Comparison of ENCODE assay signal across 13 cellular contexts in genomic region chr1:154940880-154941228, GRCh38. TPM values are rescaled to one million over a fixed set of nuclear protein-coding genes. Genes with fewer than 3 reads are reported as not detected.
A peak's percentile ranks its signal among the peaks of the same experiment; 100 is the strongest.
DNase-seq lines count a peak whose midpoint lies in the region; ATAC-seq, FAIRE-seq and TF ChIP-seq lines count a peak whose summit lies in the region.
"Had no signal": no experiment of that assay in that cellular context is flagged by ENCODE, and none has a peak within 500 bp of the region (broad histone marks: within the 10 kb centered on the region; RNA-seq: fewer than 3 reads in every experiment).

No MANE protein-coding gene starts in this region.

- intact Hi-C loops in cardiac septum (cut with DNase I), result no loop called here

- H3K4me3 Mint-ChIP-seq in activated T-helper 17 cell treated with anti-CD3 and anti-CD28 coated beads, Interleukin-2, amount 50 U/mL, for 72 hours, result peak overlapping the region; percentile 76
- H3K4me3 Mint-ChIP-seq in naive B cell, result peak overlapping the region in 6 of 8 donors; percentile 41 to 72 (median 54)

- H3K27ac Mint-ChIP-seq in activated T-helper 17 cell treated with anti-CD3 and anti-CD28 coated beads, Interleukin-2, amount 50 U/mL, for 72 hours, result peak overlapping the region; percentile 85
- H3K27ac Mint-ChIP-seq in naive B cell, result peak overlapping the region in 3 of 6 donors; percentile 56 to 84 (median 80)

- no peaks in the 10 kb centered on the region for H3K27me3 Mint-ChIP-seq in activated T-helper 17 cell treated with anti-CD3 and anti-CD28 coated beads, Interleukin-2, amount 50 U/mL, for 72 hours
- H3K27me3 Mint-ChIP-seq in naive B cell, result no peaks in the 10 kb centered on the region

- H3K4me1 ChIP-seq in BLaER1, result peaks cover 89% of the 10 kb centered on the region

- peak; percentile 24 for ATAC-seq in activated T-helper 17 cell treated with anti-CD3 and anti-CD28 coated beads, Interleukin-2, amount 50 U/mL, for 72 hours (replicated peaks)
- ATAC-seq in naive B cell (ENCODE audit: low read depth in 2 of 2) (no peak), GM18520 (IDR thresholded peaks at IDR 0.05; ENCODE audit: unreplicated experiment) (no peak)
- ATAC-seq: left colon had no signal

- no peak for TF ChIP-seq POLR2A in GM12892 (IDR thresholded peaks at IDR 0.05; ENCODE audit: low read depth, low read length)

- no peaks in the 10 kb centered on the region for H3K27me3 ChIP-seq in BLaER1

- H3K9ac ChIP-seq in BLaER1, result peak overlapping the region; percentile 57; the same call in 1 of the 2 replicates

- no peak overlapping the region for H3K4me3 ChIP-seq in BLaER1
- H3K4me3 ChIP-seq: HAP-1 had no signal

- peaks cover 43% of the 10 kb centered on the region for H3K4me1 Mint-ChIP-seq in activated T-helper 17 cell treated with anti-CD3 and anti-CD28 coated beads, Interleukin-2, amount 50 U/mL, for 72 hours
- H3K4me1 Mint-ChIP-seq in naive B cell, result peaks cover 59 to 83% (median 79%) of the 10 kb centered on the region in 3 donors

- H4K20me1 ChIP-seq in BLaER1, result peaks cover 11% of the 10 kb centered on the region; the same call in 1 of the 2 replicates

- FAIRE-seq in GM12892 (lab: Jason Lieb, UNC), result peak; percentile 46
- FAIRE-seq: astrocyte had no signal

- H3K36me3 Mint-ChIP-seq in activated T-helper 17 cell treated with anti-CD3 and anti-CD28 coated beads, Interleukin-2, amount 50 U/mL, for 72 hours (ENCODE audit: low read depth), result peaks cover 24% of the 10 kb centered on the region
- no peaks in the 10 kb centered on the region for H3K36me3 Mint-ChIP-seq in naive B cell

- H3K27ac ChIP-seq in BLaER1, result peak overlapping the region; percentile 86

- peak overlapping the region; percentile 88 for H3K4me2 ChIP-seq in BLaER1

- H3K36me3 ChIP-seq in BLaER1, result peaks cover 14% of the 10 kb centered on the region
- H3K36me3 ChIP-seq: HAP-1 had no signal

- H3K9me3 Mint-ChIP-seq in activated T-helper 17 cell treated with anti-CD3 and anti-CD28 coated beads, Interleukin-2, amount 50 U/mL, for 72 hours, result no peaks in the 10 kb centered on the region
- H3K9me3 Mint-ChIP-seq in naive B cell, result peaks cover 0 to 1% (median 0%) of the 10 kb centered on the region in 7 donors

- H3K9me3 ChIP-seq in BLaER1, result no peaks in the 10 kb centered on the region
- H3K9me3 ChIP-seq: HAP-1 had no signal

- DNase-seq in GM12892 (ENCODE audit: insufficient read length), result no peak
- no peak for DNase-seq in naive B cell
- DNase-seq in A172 (ENCODE audit: low spot score), result no peak
- no peak for DNase-seq in NCI-H1048 (lab: John Stamatoyannopoulos, UW)
- no peak for DNase-seq in cardiac septum (ENCODE audit: low spot score)
- DNase-seq: left colon; NCI-H1105 treated with DMSO at 0.1 percent for 48 hours; NK-92 treated with Interleukin-12 subunit alpha and Interleukin-12 subunit beta, amount 100 ng/mL, for 24 hours had no signal

RNA-seq across cellular contexts. Expression of gene PMVK, which starts 4.3 kb away (rescaled TPM):
- polyA plus RNA-seq in GM12892 (2012; ENCODE audit: missing spikeins), result 72.2 TPM
- 10 to 100 TPM; 38.6 to 66.9 TPM for total RNA-seq in activated T-helper 17 cell treated with anti-CD3 and anti-CD28 coated beads, Interleukin-2, amount 50 U/mL, for 72 hours
- 10 to 100 TPM; 30.8 to 45.7 (median 33.3) TPM for polyA plus RNA-seq in naive B cell (ENCODE audit: low read depth in 6 of 6)
- total RNA-seq in A172 (2014; rRNA removed; shearing (Covaris generic)), result 13.9 and 14.3 TPM in 2 replicates
- total RNA-seq in cardiac septum, result 30.9 TPM

RNA-seq across cellular contexts. Expression of gene PBXIP1, which starts 15.0 kb away (rescaled TPM):
- polyA plus RNA-seq in GM12892 (2012; ENCODE audit: missing spikeins), result 23.3 TPM
- total RNA-seq in activated T-helper 17 cell treated with anti-CD3 and anti-CD28 coated beads, Interleukin-2, amount 50 U/mL, for 72 hours, result 100 to 1,000 TPM in 1 of 2 donors, 10 to 100 TPM in 1; 61.9 to 118 TPM
- 10 to 100 TPM; 36.2 to 77.3 (median 69.5) TPM for polyA plus RNA-seq in naive B cell (ENCODE audit: low read depth in 6 of 6)
- total RNA-seq in A172 (2014; rRNA removed; shearing (Covaris generic)), result 51.0 and 89.4 TPM in 2 replicates
- 49.1 TPM for total RNA-seq in cardiac septum

RNA-seq across cellular contexts. Expression of gene PYGO2, which starts 20.7 kb away (rescaled TPM):
- 18.6 TPM for polyA plus RNA-seq in GM12892 (2012; ENCODE audit: missing spikeins)
- total RNA-seq in activated T-helper 17 cell treated with anti-CD3 and anti-CD28 coated beads, Interleukin-2, amount 50 U/mL, for 72 hours, result 10 to 100 TPM; 35.6 to 39.2 TPM
- 10 to 100 TPM in 5 of 6 donors, 1 to 10 TPM in 1; 10.0 to 45.1 (median 29.4) TPM for polyA plus RNA-seq in naive B cell (ENCODE audit: low read depth in 6 of 6)
- 27.1 and 27.5 TPM in 2 replicates for total RNA-seq in A172 (2014; rRNA removed; shearing (Covaris generic))
- 16.9 TPM for total RNA-seq in cardiac septum

RNA-seq across cellular contexts. Expression of gene SHC1, which starts 29.7 kb away (rescaled TPM):
- polyA plus RNA-seq in GM12892 (2012; ENCODE audit: missing spikeins), result 15.3 TPM
- 10 to 100 TPM; 60.9 to 62.0 TPM for total RNA-seq in activated T-helper 17 cell treated with anti-CD3 and anti-CD28 coated beads, Interleukin-2, amount 50 U/mL, for 72 hours
- polyA plus RNA-seq in naive B cell (ENCODE audit: low read depth in 6 of 6), result 10 to 100 TPM; 23.3 to 34.0 (median 26.3) TPM
- 292 and 357 TPM in 2 replicates for total RNA-seq in A172 (2014; rRNA removed; shearing (Covaris generic))
- 70.5 TPM for total RNA-seq in cardiac septum

RNA-seq across cellular contexts. Expression of gene CKS1B, which starts 33.6 kb away (rescaled TPM):
- 182 TPM for polyA plus RNA-seq in GM12892 (2012; ENCODE audit: missing spikeins)
- total RNA-seq in activated T-helper 17 cell treated with anti-CD3 and anti-CD28 coated beads, Interleukin-2, amount 50 U/mL, for 72 hours, result 100 to 1,000 TPM; 162 to 188 TPM
- polyA plus RNA-seq in naive B cell (ENCODE audit: low read depth in 6 of 6), result 100 to 1,000 TPM; 117 to 196 (median 131) TPM
- 312 and 369 TPM in 2 replicates for total RNA-seq in A172 (2014; rRNA removed; shearing (Covaris generic))
- 16.0 TPM for total RNA-seq in cardiac septum
